8 cellular contexts compared by ENCODE assay signal in genomic region chr1:36516372-36517018, GRCh38. TPM values are rescaled to one million over a fixed set of nuclear protein-coding genes. Genes with fewer than 3 reads are reported as not detected.
DNase-seq lines count a peak whose midpoint lies in the region; ATAC-seq and TF ChIP-seq lines count a peak whose summit lies in the region.

No MANE protein-coding gene starts in this region.

- in situ Hi-C loops in transverse colon (cut with MboI; ENCODE audit: low pct_ligation_motif_present in 1 of 4, low pct_unique_long_range_greater_than_20kb in 1 of 4, low sequenced_read_pairs in 3 of 4), result no loop called here

- peak in 5 of 7 experiments; percentile 6 to 56 (median 30) for DNase-seq in CD8-positive, alpha-beta T cell
- DNase-seq in HFF-Myc (ENCODE audit: extremely low read depth, low read depth) (peak; percentile 24), NCI-H82 (lab: John Stamatoyannopoulos, UW) (peak; percentile 90), activated T-cell treated with anti-CD3 and anti-CD28 coated beads for 1 hour (ENCODE audit: low read depth) (peak; percentile 28), fibroblast of peridontal ligament (ENCODE audit: extremely low read depth) (peak; percentile 47), nephron progenitor cell (peak; percentile 72), transverse colon (peak; percentile 24)

- WGBS in transverse colon (ENCODE audit: low coverage in 1 of 2), 2 donors, result 54% methylated on average over 11 of the region's 11 CpGs; no CpG with 5 or more reads in 1 of the 2 donors

- no peaks in the 10 kb centered on the region for H3K9me3 ChIP-seq in CD8-positive, alpha-beta T cell (ENCODE audit: low read length)
- H3K9me3 ChIP-seq in transverse colon, result no peaks in the 10 kb centered on the region

- no peak for TF ChIP-seq EP300 in transverse colon (IDR thresholded peaks at IDR 0.05; ENCODE audit: low read depth)

- H3K4me3 Mint-ChIP-seq in CD8-positive, alpha-beta T cell, result no peak overlapping the region
- H3K4me3 Mint-ChIP-seq in nephron progenitor cell, result no peak overlapping the region

- no peaks in the 10 kb centered on the region for H3K4me1 Mint-ChIP-seq in CD8-positive, alpha-beta T cell (ENCODE audit: low read depth)
- peaks cover 50% of the 10 kb centered on the region for H3K4me1 Mint-ChIP-seq in nephron progenitor cell

- peak; percentile 42 for ATAC-seq in CD8-positive, alpha-beta T cell
- no peak for ATAC-seq in GM18517 (IDR thresholded peaks at IDR 0.05; ENCODE audit: unreplicated experiment)

- H3K36me3 Mint-ChIP-seq in CD8-positive, alpha-beta T cell, result no peaks in the 10 kb centered on the region
- no peaks in the 10 kb centered on the region for H3K36me3 Mint-ChIP-seq in nephron progenitor cell (ENCODE audit: low read depth)

- H3K27me3 Mint-ChIP-seq in CD8-positive, alpha-beta T cell (ENCODE audit: low read depth), result peaks cover 4% of the 10 kb centered on the region
- H3K27me3 Mint-ChIP-seq in nephron progenitor cell (ENCODE audit: low read depth, poor library complexity), result no peaks in the 10 kb centered on the region

- no peaks in the 10 kb centered on the region for H3K9me3 Mint-ChIP-seq in CD8-positive, alpha-beta T cell
- H3K9me3 Mint-ChIP-seq in nephron progenitor cell, result no peaks in the 10 kb centered on the region

- no peaks in the 10 kb centered on the region for H3K4me1 ChIP-seq in CD8-positive, alpha-beta T cell (ENCODE audit: insufficient read depth, low read length)
- no peaks in the 10 kb centered on the region for H3K4me1 ChIP-seq in transverse colon

- no peak overlapping the region for H3K27ac Mint-ChIP-seq in CD8-positive, alpha-beta T cell
- no peak overlapping the region for H3K27ac Mint-ChIP-seq in nephron progenitor cell

- CTCF ChIA-PET in CD8-positive, alpha-beta T cell (lab: Charles Lee), result interaction anchor here (0.8 to 3.2 kb wide), 11 partner anchors 10 to 921 kb away, joined by 3 to 18 read pairs (median 4); no protein-coding TSS in a partner anchor

- H3K36me3 ChIP-seq in CD8-positive, alpha-beta T cell (ENCODE audit: insufficient read depth, low read length), result no peaks in the 10 kb centered on the region
- no peaks in the 10 kb centered on the region for H3K36me3 ChIP-seq in transverse colon

- no peak overlapping the region for H3K4me3 ChIP-seq in CD8-positive, alpha-beta T cell (ENCODE audit: low read depth, low read length)
- H3K4me3 ChIP-seq in HFF-Myc (replicated peaks; ENCODE audit: low read depth, low read length) (no peak overlapping the region), transverse colon (no peak overlapping the region)

- intact Hi-C loops in CD8-positive, alpha-beta T cell (cut with DNase I, micrococcal nuclease), result loop anchor here in 1 of 2 experiments (2.0 kb wide), 1 partner anchor 918 kb away; no protein-coding TSS in a partner anchor
- intact Hi-C loops in transverse colon (cut with DNase I; ENCODE audit: low total_unique reads), result no loop called here

- no peak overlapping the region for H3K27ac ChIP-seq in CD8-positive, alpha-beta T cell (ENCODE audit: low read depth, low read length)
- H3K27ac ChIP-seq in transverse colon, result no peak overlapping the region

- POLR2A ChIA-PET in CD8-positive, alpha-beta T cell (lab: Charles Lee), result interaction anchor here (0.6 kb wide), 1 partner anchor 32 kb away, joined by 3 read pairs; no protein-coding TSS in a partner anchor

- no peak for TF ChIP-seq POLR2A in transverse colon (IDR thresholded peaks at IDR 0.05)

- TF ChIP-seq CTCF in CD8-positive, alpha-beta T cell (IDR thresholded peaks at IDR 0.05), result peak; percentile 59
- TF ChIP-seq CTCF in HFF-Myc (IDR thresholded peaks at IDR 0.05; ENCODE audit: low read depth, low read length, missing control alignments) (peak; percentile 94), nephron progenitor cell (IDR thresholded peaks at IDR 0.05) (peak; percentile 90), transverse colon (IDR thresholded peaks at IDR 0.05) (peak; percentile 46 to 71 (median 56))

- no peaks in the 10 kb centered on the region for H3K27me3 ChIP-seq in CD8-positive, alpha-beta T cell (ENCODE audit: insufficient read depth, low read length)
- no peaks in the 10 kb centered on the region for H3K27me3 ChIP-seq in transverse colon

RNA-seq across cellular contexts. Expression of gene CSF3R, which starts 33.8 kb away (rescaled TPM):
- total RNA-seq in CD8-positive, alpha-beta T cell, result under 1 TPM; 0.31 to 0.41 TPM
- total RNA-seq in transverse colon, result 10 to 100 TPM in 1 of 4 donors, 1 to 10 TPM in 3; 3.8 to 17.1 (median 5.2) TPM

RNA-seq across cellular contexts. Expression of gene MRPS15, which starts 52.3 kb away (rescaled TPM):
- 10 to 100 TPM; 37.9 to 45.4 TPM for total RNA-seq in CD8-positive, alpha-beta T cell
- total RNA-seq in transverse colon, result 10 to 100 TPM; 19.5 to 59.5 (median 42.4) TPM

Comparison
In these comparisons a context has a peak if more than half of its experiments do, and no peak if none do; other contexts are left out.
1. DNase-seq: peak in every context shown above with its lines; median percentile 90 in NCI-H82; 72 in nephron progenitor cell; 47 in fibroblast of peridontal ligament; 30 in CD8-positive, alpha-beta T cell; 28 in activated T-cell treated with anti-CD3 and anti-CD28 coated beads for 1 hour; 24 in HFF-Myc; 24 in transverse colon.